8 cellular contexts compared by ENCODE assay signal in genomic region chr18:23133860-23134779, GRCh38. TPM values are rescaled to one million over a fixed set of nuclear protein-coding genes. Genes with fewer than 3 reads are reported as not detected.
DNase-seq lines count a peak whose midpoint lies in the region; ATAC-seq lines count a peak whose summit lies in the region.

No MANE protein-coding gene starts in this region.

- H3K4ac ChIP-seq in neuronal stem cell (ENCODE audit: low read length) = no peak overlapping the region

- H2AFZ ChIP-seq in neuronal stem cell (ENCODE audit: low read length) = peak overlapping the region; percentile 99

- H3K4me1 ChIP-seq in endocrine pancreas (ENCODE audit: control insufficient read depth, insufficient read depth, low read length) (no peaks in the 10 kb centered on the region), neuronal stem cell (ENCODE audit: control insufficient read depth in 2 of 2, insufficient read depth in 1 of 2, low read depth in 1 of 2, low read length in 2 of 2) (peaks cover 11 to 22% of the 10 kb centered on the region in 2 donors)

- H2BK12ac ChIP-seq in neuronal stem cell (ENCODE audit: low read length) = no peak overlapping the region

- no peak overlapping the region for H2BK15ac ChIP-seq in neuronal stem cell (ENCODE audit: low read length)

- peaks cover 55% of the 10 kb centered on the region for H3K27me3 Mint-ChIP-seq in T-helper 17 cell

- H3K9ac ChIP-seq in endocrine pancreas (ENCODE audit: control insufficient read depth, insufficient read depth, low read length) (no peak overlapping the region), neuronal stem cell (ENCODE audit: low read depth, low read length, poor library complexity) (no peak overlapping the region)

- no peaks in the 10 kb centered on the region for H3K36me3 ChIP-seq in endocrine pancreas (ENCODE audit: control insufficient read depth, insufficient read depth, low read length)
- no peaks in the 10 kb centered on the region for H3K36me3 ChIP-seq in neuronal stem cell (replicated peaks in 1 of 2; ENCODE audit: control insufficient read depth in 2 of 2, insufficient read depth in 2 of 2, low read length in 2 of 2)

- no peak overlapping the region for H2BK120ac ChIP-seq in neuronal stem cell (ENCODE audit: low read depth, low read length)

- H4K91ac ChIP-seq in neuronal stem cell (ENCODE audit: low read depth, low read length, poor library complexity) = no peak overlapping the region

- H3K4me3 ChIP-seq in endocrine pancreas (ENCODE audit: control insufficient read depth, insufficient read depth, low read length) (peak overlapping the region; percentile 58), neuronal stem cell (ENCODE audit: low read length in 2 of 2) (peak overlapping the region in 1 of 2 donors; percentile 63)

- peak overlapping the region; percentile 90 for H3K4me3 Mint-ChIP-seq in T-helper 17 cell

- no CpG with 5 or more reads among the region's 18 CpGs for WGBS in neuronal stem cell (ENCODE audit: extremely low coverage in 2 of 2, insufficient read length in 2 of 2, insufficient replicate concordance in 1 of 2), 2 donors

- DNase-seq in DMS53 treated with DMSO at 0.1 percent for 48 hours (lab: John Stamatoyannopoulos, UW; ENCODE audit: unreplicated experiment) (peak; percentile 87), NCI-H1048 (lab: John Stamatoyannopoulos, UW) (peak; percentile 74), T-helper 17 cell (no peak), neuronal stem cell (ENCODE audit: low spot score) (no peak), cerebellum (ENCODE audit: low spot score) (no peak), pons (ENCODE audit: low spot score) (no peak)

- peak; percentile 55 for ATAC-seq in GM21576 (IDR thresholded peaks at IDR 0.05; ENCODE audit: unreplicated experiment)
- peak; percentile 64 for ATAC-seq in T-helper 17 cell

- H3K9me3 ChIP-seq in T-helper 17 cell (ENCODE audit: control insufficient read depth, low read length, poor library complexity, severe bottlenecking) = no peaks in the 10 kb centered on the region
- no peaks in the 10 kb centered on the region for H3K9me3 ChIP-seq in endocrine pancreas (ENCODE audit: control insufficient read depth, low read length)
- H3K9me3 ChIP-seq in neuronal stem cell (replicated peaks in 1 of 2; ENCODE audit: control insufficient read depth in 2 of 2, insufficient read depth in 1 of 2, low read depth in 1 of 2, low read length in 2 of 2) = no peaks in the 10 kb centered on the region

- peaks cover 18% of the 10 kb centered on the region for H3K4me1 Mint-ChIP-seq in T-helper 17 cell

- no peak overlapping the region for H3K27ac Mint-ChIP-seq in T-helper 17 cell

- H3K23ac ChIP-seq in neuronal stem cell (ENCODE audit: low read depth, low read length, poor library complexity) = no peak overlapping the region

- H3K27ac ChIP-seq in neuronal stem cell (replicated peaks; ENCODE audit: low read length) = no peak overlapping the region

- no peak overlapping the region for H2AK5ac ChIP-seq in neuronal stem cell (ENCODE audit: low read depth, low read length)

- H3K4me2 ChIP-seq in neuronal stem cell (ENCODE audit: insufficient read depth, low read length, poor library complexity, severe bottlenecking) = peak overlapping the region; percentile 95

- H2BK5ac ChIP-seq in neuronal stem cell (ENCODE audit: low read length) = no peak overlapping the region

- no peak overlapping the region for H4K8ac ChIP-seq in neuronal stem cell (ENCODE audit: low read depth, low read length)

- no peak overlapping the region for H3K18ac ChIP-seq in neuronal stem cell (ENCODE audit: low read length)

- peaks cover 6% of the 10 kb centered on the region for H3K79me1 ChIP-seq in neuronal stem cell (ENCODE audit: low read depth, low read length)

- no peak overlapping the region for H3K14ac ChIP-seq in neuronal stem cell (ENCODE audit: low read length)

- no peaks in the 10 kb centered on the region for H3K36me3 Mint-ChIP-seq in T-helper 17 cell (ENCODE audit: low read depth)

- no peaks in the 10 kb centered on the region for H3K27me3 ChIP-seq in endocrine pancreas (ENCODE audit: control insufficient read depth, insufficient read depth, low read length)
- H3K27me3 ChIP-seq in neuronal stem cell (ENCODE audit: control insufficient read depth in 3 of 3, insufficient read depth in 3 of 3, low read depth in 1 of 3, low read length in 3 of 3) = peaks cover 13 to 31% (median 22%) of the 10 kb centered on the region in 3 experiments

RNA-seq across cellular contexts. Expression of gene CABLES1, which starts 1.2 kb away (rescaled TPM):
- total RNA-seq in T-helper 17 cell = under 1 TPM in 1 of 2 donors, not detected in 1; 0.73 TPM
- polyA plus RNA-seq in neuronal stem cell (2013, experiment 1 of 2) = 2.2 TPM
- polyA plus RNA-seq in neuronal stem cell (2013, experiment 2 of 2) = 1.9 TPM
- total RNA-seq in cerebellum = 7.0 TPM

Comparison
In these comparisons a context has a peak if more than half of its experiments do, and no peak if none do; other contexts are left out.
1. DNase-seq: peak in DMS53 treated with DMSO at 0.1 percent for 48 hours (single experiment) and NCI-H1048 (single experiment); none in T-helper 17 cell (0 of 3), neuronal stem cell (single experiment), cerebellum (single experiment) and pons (single experiment).